ENCODE assay signal across 29 cellular contexts in the genomic region with DNA sequence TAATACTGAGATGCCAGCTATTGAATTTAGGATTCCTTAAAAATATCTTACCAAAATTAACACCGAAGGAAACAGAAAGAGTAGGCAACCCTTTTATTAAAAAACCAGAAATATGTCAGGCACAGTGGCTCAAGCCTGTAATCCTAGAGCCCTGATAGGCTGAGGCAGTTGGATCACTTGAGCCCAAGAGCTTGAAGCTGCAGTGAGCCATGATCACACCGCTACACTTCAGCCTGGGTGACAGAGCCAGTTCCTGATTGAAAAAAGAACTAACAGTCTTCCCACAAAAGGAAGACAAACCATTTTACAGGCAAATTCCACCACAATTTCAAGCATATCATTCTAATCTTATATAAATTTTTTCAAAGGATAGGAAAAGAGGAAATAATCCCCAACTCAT.
"Had no signal": no experiment of that assay in that cellular context is flagged by ENCODE, and none has a peak within 500 bp of the region (broad histone marks: within the 10 kb centered on the region; RNA-seq: fewer than 3 reads in every experiment).

No MANE protein-coding gene starts in this region.

- H3K27ac ChIP-seq: brain microvascular endothelial cell, coronary artery, dorsolateral prefrontal cortex, foreskin keratinocyte, gastrocnemius medialis, heart left ventricle, VCaP had no signal

- H3K27me3 ChIP-seq: brain microvascular endothelial cell, foreskin keratinocyte, heart left ventricle had no signal

- DNase-seq: activated CD4-positive, alpha-beta memory T cell treated with anti-CD3 and anti-CD28 coated beads, Interleukin-2, amount 10 ng/mL, durations not matched to agents 7 days and 5 days; activated CD4-positive, alpha-beta T cell treated with anti-CD3 and anti-CD28 coated beads for 1 hour; activated CD4-positive, alpha-beta T cell treated with anti-CD3 and anti-CD28 coated beads for 4 hours; activated CD4-positive, alpha-beta T cell treated with anti-CD3 and anti-CD28 coated beads, Interleukin-2, amount 10 ng/mL, durations not matched to agents 7 days and 5 days; activated CD4-positive, alpha-beta T cell treated with anti-CD3 and anti-CD28 coated beads, Interleukin-2, amount 50 U/mL, for 4 hours; activated CD8-positive, alpha-beta memory T cell treated with anti-CD3 and anti-CD28 coated beads, Interleukin-2, amount 50 U/mL, for 48 hours; activated gamma-delta T cell; activated naive CD4-positive, alpha-beta T cell; activated naive CD4-positive, alpha-beta T cell treated with anti-CD3 and anti-CD28 coated beads, Interleukin-2, amount 10 ng/mL, durations not matched to agents 7 days and 5 days; activated naive CD8-positive, alpha-beta T cell treated with anti-CD3 and anti-CD28 coated beads, Interleukin-2, amount 10 ng/mL, durations not matched to agents 7 days and 5 days; activated T-cell treated with anti-CD3 and anti-CD28 coated beads for 4 hours; activated T-cell treated with anti-CD3 and anti-CD28 coated beads, Interleukin-2, amount 50 U/mL, for 24 hours; activated T-cell treated with anti-CD3 and anti-CD28 coated beads, Interleukin-2, amount 50 U/mL, for 72 hours; brain microvascular endothelial cell; dorsolateral prefrontal cortex; effector memory CD4-positive, alpha-beta T cell; endodermal cell; foreskin keratinocyte; gastrocnemius medialis; glutamatergic neuron; heart left ventricle; T-helper 2 cell had no signal

- H3K4me3 Mint-ChIP-seq: activated CD4-positive, alpha-beta memory T cell treated with anti-CD3 and anti-CD28 coated beads, Interleukin-2, amount 10 ng/mL, durations not matched to agents 7 days and 5 days; activated CD4-positive, alpha-beta T cell treated with anti-CD3 and anti-CD28 coated beads, Interleukin-2, amount 10 ng/mL, durations not matched to agents 7 days and 5 days; activated naive CD4-positive, alpha-beta T cell treated with anti-CD3 and anti-CD28 coated beads, Interleukin-2, amount 10 ng/mL, durations not matched to agents 7 days and 5 days; activated naive CD8-positive, alpha-beta T cell treated with anti-CD3 and anti-CD28 coated beads, Interleukin-2, amount 10 ng/mL, durations not matched to agents 7 days and 5 days; activated T-cell treated with anti-CD3 and anti-CD28 coated beads, Interleukin-2, amount 50 U/mL, for 24 hours; activated T-cell treated with anti-CD3 and anti-CD28 coated beads, Interleukin-2, amount 50 U/mL, for 72 hours; central memory CD8-positive, alpha-beta T cell; dendritic cell treated with granulocyte-macrophage colony-stimulating factor and Interleukin-4, amounts not matched to agents 40 ng/mL and 50 ng/mL, for 4 days; endodermal cell; WTC11 had no signal

- H3K9me3 Mint-ChIP-seq: central memory CD8-positive, alpha-beta T cell had no signal

- H3K4me3 ChIP-seq: coronary artery, dorsolateral prefrontal cortex, gastrocnemius medialis, heart left ventricle had no signal

- ATAC-seq: activated naive CD4-positive, alpha-beta T cell treated with anti-CD3 and anti-CD28 coated beads, Interleukin-2, amount 50 U/mL, for 72 hours; activated T-cell treated with anti-CD3 and anti-CD28 coated beads, Interleukin-2, amount 50 U/mL, for 72 hours; esophagus mucosa; foreskin keratinocyte; gastrocnemius medialis; heart left ventricle; WTC11 had no signal

- H3K27me3 Mint-ChIP-seq: activated CD4-positive, alpha-beta memory T cell treated with anti-CD3 and anti-CD28 coated beads, Interleukin-2, amount 10 ng/mL, durations not matched to agents 7 days and 5 days; activated CD4-positive, alpha-beta T cell treated with anti-CD3 and anti-CD28 coated beads, Interleukin-2, amount 10 ng/mL, durations not matched to agents 7 days and 5 days; activated naive CD4-positive, alpha-beta T cell treated with anti-CD3 and anti-CD28 coated beads, Interleukin-2, amount 10 ng/mL, durations not matched to agents 7 days and 5 days; activated naive CD8-positive, alpha-beta T cell treated with anti-CD3 and anti-CD28 coated beads, Interleukin-2, amount 10 ng/mL, durations not matched to agents 7 days and 5 days; activated T-cell treated with anti-CD3 and anti-CD28 coated beads, Interleukin-2, amount 50 U/mL, for 24 hours; central memory CD8-positive, alpha-beta T cell; dendritic cell treated with granulocyte-macrophage colony-stimulating factor and Interleukin-4, amounts not matched to agents 40 ng/mL and 50 ng/mL, for 4 days had no signal

- H3K4me1 Mint-ChIP-seq: activated naive CD4-positive, alpha-beta T cell treated with anti-CD3 and anti-CD28 coated beads, Interleukin-2, amount 10 ng/mL, durations not matched to agents 7 days and 5 days; endodermal cell; WTC11 had no signal

- H3K4me1 ChIP-seq: foreskin keratinocyte, gastrocnemius medialis had no signal

- H3K36me3 ChIP-seq: gastrocnemius medialis had no signal

- H3K27ac Mint-ChIP-seq: activated CD4-positive, alpha-beta memory T cell treated with anti-CD3 and anti-CD28 coated beads, Interleukin-2, amount 10 ng/mL, durations not matched to agents 7 days and 5 days; activated CD4-positive, alpha-beta T cell treated with anti-CD3 and anti-CD28 coated beads, Interleukin-2, amount 10 ng/mL, durations not matched to agents 7 days and 5 days; activated naive CD4-positive, alpha-beta T cell treated with anti-CD3 and anti-CD28 coated beads, Interleukin-2, amount 10 ng/mL, durations not matched to agents 7 days and 5 days; activated naive CD4-positive, alpha-beta T cell treated with anti-CD3 and anti-CD28 coated beads, Interleukin-2, amount 50 U/mL, for 72 hours; activated naive CD8-positive, alpha-beta T cell treated with anti-CD3 and anti-CD28 coated beads, Interleukin-2, amount 10 ng/mL, durations not matched to agents 7 days and 5 days; activated T-cell treated with anti-CD3 and anti-CD28 coated beads, Interleukin-2, amount 50 U/mL, for 24 hours; activated T-cell treated with anti-CD3 and anti-CD28 coated beads, Interleukin-2, amount 50 U/mL, for 72 hours; dendritic cell treated with granulocyte-macrophage colony-stimulating factor and Interleukin-4, amounts not matched to agents 40 ng/mL and 50 ng/mL, for 4 days; endodermal cell; WTC11 had no signal
